ENCODE assay signal across 1 cellular context in the genomic region with DNA sequence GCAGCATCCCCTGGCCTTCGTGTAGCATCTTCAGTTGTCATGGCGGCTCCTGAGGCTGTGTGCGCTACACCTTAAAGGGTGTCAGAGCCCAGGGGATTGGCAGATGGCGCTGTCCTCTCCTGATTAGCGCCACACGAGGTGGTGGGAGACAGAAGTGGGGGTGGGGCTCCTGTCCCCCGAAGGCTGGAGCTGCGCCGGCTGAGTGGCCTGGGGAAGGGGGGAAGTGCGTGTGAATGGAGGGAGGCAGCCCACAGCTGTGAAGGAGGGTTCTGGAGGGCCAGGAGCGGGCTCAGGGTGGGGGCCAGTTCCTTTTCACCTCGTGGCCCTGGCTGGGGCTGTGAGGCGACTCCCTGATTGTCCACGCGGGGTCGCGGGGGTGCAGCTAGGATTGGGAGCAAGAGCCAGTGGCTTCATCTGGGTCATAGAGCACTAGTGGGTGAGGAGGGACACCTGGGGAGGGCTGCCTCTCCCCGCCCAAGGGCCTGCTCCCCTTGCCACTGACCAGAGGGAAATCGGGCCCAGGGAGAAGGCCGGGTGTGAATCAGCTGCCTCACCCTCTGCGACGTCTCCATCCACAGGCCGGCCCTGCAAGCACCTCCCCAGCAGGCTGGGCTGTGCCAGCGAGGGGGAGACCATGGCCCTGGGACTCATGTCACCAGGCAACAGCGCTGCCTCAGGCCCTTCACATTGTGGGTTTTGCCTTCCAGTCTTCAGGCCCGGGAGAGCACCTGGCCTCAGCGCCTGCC.
A peak's percentile ranks its signal among the peaks of the same experiment; 100 is the strongest.
TF ChIP-seq lines count a peak whose summit lies in the region.

No MANE protein-coding gene starts in this region.

TF ChIP-seq in H1, 55 proteins besides CTCF, POLR2A, EP300 and RAD21 (continued from another document):
- TF ChIP-seq, protein P1, sequence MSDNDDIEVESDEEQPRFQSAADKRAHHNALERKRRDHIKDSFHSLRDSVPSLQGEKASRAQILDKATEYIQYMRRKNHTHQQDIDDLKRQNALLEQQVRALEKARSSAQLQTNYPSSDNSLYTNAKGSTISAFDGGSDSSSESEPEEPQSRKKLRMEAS (IDR thresholded peaks at IDR 0.05): peak; percentile 95
- 0 out of 4 replicates have a peak, but pooled peaks of 1 of the 2 experiments have one; percentile 51 for TF ChIP-seq SIN3A (conservative IDR thresholded peaks at IDR 0.05 in 1 of 2, IDR thresholded peaks at IDR 0.05 in 1 of 2; ENCODE audit: low read depth in 1 of 2, low read length in 2 of 2)
- peak; percentile 27 for TF ChIP-seq EZH2 (IDR thresholded peaks at IDR 0.05; ENCODE audit: low read depth, low read length, severe bottlenecking)
- TF ChIP-seq BRCA1 (IDR thresholded peaks at IDR 0.05; ENCODE audit: low read depth, low read length): no peak
- TF ChIP-seq, protein P2, sequence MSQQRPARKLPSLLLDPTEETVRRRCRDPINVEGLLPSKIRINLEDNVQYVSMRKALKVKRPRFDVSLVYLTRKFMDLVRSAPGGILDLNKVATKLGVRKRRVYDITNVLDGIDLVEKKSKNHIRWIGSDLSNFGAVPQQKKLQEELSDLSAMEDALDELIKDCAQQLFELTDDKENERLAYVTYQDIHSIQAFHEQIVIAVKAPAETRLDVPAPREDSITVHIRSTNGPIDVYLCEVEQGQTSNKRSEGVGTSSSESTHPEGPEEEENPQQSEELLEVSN (IDR thresholded peaks at IDR 0.05): peak; percentile 87
- peak; percentile 58; the same call in 1 of the 2 replicates for TF ChIP-seq YY1 (IDR thresholded peaks at IDR 0.05; ENCODE audit: low read depth, low read length)
- no peak for TF ChIP-seq BCL11A (IDR thresholded peaks at IDR 0.05; ENCODE audit: low read depth in 2 of 2, low read length in 2 of 2)
TF ChIP-seq in H1: peak in this region for 6.
